16 cellular contexts compared by ENCODE assay signal in genomic region chr7:117025891-117026290, GRCh38.
A peak's percentile ranks its signal among the peaks of the same experiment; 100 is the strongest.
DNase-seq lines count a peak whose midpoint lies in the region; ATAC-seq and TF ChIP-seq lines count a peak whose summit lies in the region.
"Had no signal": no experiment of that assay in that cellular context is flagged by ENCODE, and none has a peak within 500 bp of the region (broad histone marks: within the 10 kb centered on the region; RNA-seq: fewer than 3 reads in every experiment).

No MANE protein-coding gene starts in this region.

- no peaks in the 10 kb centered on the region for H3K36me3 ChIP-seq in cardiac muscle cell
- H3K36me3 ChIP-seq: BLaER1 had no signal

- H3K4me1 Mint-ChIP-seq in brain (peaks cover 51% of the 10 kb centered on the region), nephron progenitor cell (peaks cover 9% of the 10 kb centered on the region), mesothelial cell of epicardium (peaks cover 14% of the 10 kb centered on the region)

- peaks cover 13 to 34% (median 24%) of the 10 kb centered on the region in 5 experiments for H3K9me3 Mint-ChIP-seq in brain
- peaks cover 18% of the 10 kb centered on the region for H3K9me3 Mint-ChIP-seq in nephron progenitor cell
- H3K9me3 Mint-ChIP-seq in mesothelial cell of epicardium = peaks cover 16% of the 10 kb centered on the region

- H3K27ac Mint-ChIP-seq in brain (peak overlapping the region in 1 of 5 experiments; percentile 60), nephron progenitor cell (no peak overlapping the region), mesothelial cell of epicardium (no peak overlapping the region)
- H3K27ac Mint-ChIP-seq: CD8-positive, alpha-beta T cell had no signal

- peak overlapping the region; percentile 67 to 83 (median 81) for H3K4me3 Mint-ChIP-seq in brain
- no peak overlapping the region for H3K4me3 Mint-ChIP-seq in nephron progenitor cell
- no peak overlapping the region for H3K4me3 Mint-ChIP-seq in mesothelial cell of epicardium
- H3K4me3 Mint-ChIP-seq: CD8-positive, alpha-beta T cell had no signal

- peaks cover 31% of the 10 kb centered on the region for H3K4me1 ChIP-seq in cardiac muscle cell (ENCODE audit: low read depth)

- H3K4me3 ChIP-seq in cardiac muscle cell = no peak overlapping the region
- H3K4me3 ChIP-seq: BLaER1 had no signal

- TF ChIP-seq CTCF in cardiac muscle cell (IDR thresholded peaks at IDR 0.05; ENCODE audit: low read depth, low read length) = no peak
- TF ChIP-seq CTCF in brain (conservative IDR thresholded peaks at IDR 0.05) = no peak
- no peak for TF ChIP-seq CTCF in nephron progenitor cell (IDR thresholded peaks at IDR 0.05)
- TF ChIP-seq CTCF in mesothelial cell of epicardium (IDR thresholded peaks at IDR 0.05; ENCODE audit: unreplicated experiment) = no peak

- H3K9me3 ChIP-seq in cardiac muscle cell (ENCODE audit: low read depth) = no peaks in the 10 kb centered on the region

- intact Hi-C loops in Right ventricle myocardium superior (cut with DNase I) = no loop called here

- ATAC-seq in Right ventricle myocardium superior (ENCODE audit: poor library complexity) (no peak), GM21360 (IDR thresholded peaks at IDR 0.05; ENCODE audit: unreplicated experiment) (no peak)
- ATAC-seq: CD8-positive, alpha-beta T cell; HCT116 had no signal

- H3K36me3 Mint-ChIP-seq in brain (peaks cover 44% of the 10 kb centered on the region), nephron progenitor cell (ENCODE audit: low read depth) (peaks cover 17% of the 10 kb centered on the region), mesothelial cell of epicardium (peaks cover 22% of the 10 kb centered on the region)
- H3K36me3 Mint-ChIP-seq: CD8-positive, alpha-beta T cell had no signal

- H3K27me3 Mint-ChIP-seq in brain = peaks cover 4% of the 10 kb centered on the region
- no peaks in the 10 kb centered on the region for H3K27me3 Mint-ChIP-seq in nephron progenitor cell (ENCODE audit: low read depth, poor library complexity)
- H3K27me3 Mint-ChIP-seq in mesothelial cell of epicardium (ENCODE audit: low read depth) = no peaks in the 10 kb centered on the region

- no peaks in the 10 kb centered on the region for H3K27me3 ChIP-seq in cardiac muscle cell
- H3K27me3 ChIP-seq: BLaER1 had no signal

- peak overlapping the region; percentile 20 for H3K27ac ChIP-seq in cardiac muscle cell
- H3K27ac ChIP-seq: BLaER1 had no signal

- DNase-seq in cardiac muscle cell (ENCODE audit: low read depth in 1 of 2, low spot score in 1 of 2) (peak in 1 of 2 donors; percentile 34), Right ventricle myocardium superior (no peak), foreskin melanocyte (peak; percentile 85), nephron progenitor cell (no peak), COR-L47 (lab: John Stamatoyannopoulos, UW) (no peak), mesothelial cell of epicardium (ENCODE audit: low spot score in 2 of 2, unreplicated experiment in 2 of 2) (no peak)
- DNase-seq: 8988T; CD8-positive, alpha-beta T cell; DND-41; KG1; NCI-H1436; NCI-H774 had no signal

Comparison
In these comparisons a context has a peak if more than half of its experiments do, and no peak if none do; other contexts are left out.
1. H3K4me3 Mint-ChIP-seq: peak in brain (5 of 5); none in nephron progenitor cell (single experiment) and mesothelial cell of epicardium (single experiment).